ENCODE assay signal across 8 cellular contexts in the genomic region with DNA sequence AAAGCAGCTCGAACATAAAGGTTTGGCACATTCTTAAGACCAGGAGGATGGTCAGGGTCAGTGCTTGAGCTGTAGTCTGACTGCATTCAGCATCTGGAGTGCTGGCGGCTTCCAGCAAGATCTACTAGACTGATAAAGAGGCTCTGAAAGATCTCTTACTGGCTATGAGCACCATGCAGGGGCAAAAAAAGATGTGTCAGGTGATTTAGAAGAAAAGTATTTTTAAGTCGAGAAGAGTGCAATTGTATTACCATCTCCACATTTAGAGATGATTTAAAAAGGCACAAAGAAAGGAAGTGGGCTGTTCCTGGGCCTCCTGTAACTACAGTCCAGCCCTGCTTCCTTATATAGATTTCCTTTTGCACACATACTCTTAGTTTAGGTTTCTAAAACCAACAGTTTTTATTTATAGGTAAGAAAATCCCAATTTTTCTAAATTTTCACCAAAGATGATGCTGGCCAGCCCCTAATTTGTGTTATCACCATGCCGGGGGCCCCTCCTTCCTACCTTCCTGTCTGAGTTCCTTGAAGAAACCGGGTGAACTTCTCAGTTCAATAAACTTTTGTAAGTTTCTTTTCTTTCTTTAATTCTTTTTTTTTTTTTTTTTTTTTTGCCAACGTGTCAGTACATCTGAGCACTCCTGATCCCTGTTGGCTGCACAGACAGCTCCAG.
DNase-seq lines count a peak whose midpoint lies in the region; ATAC-seq and TF ChIP-seq lines count a peak whose summit lies in the region.

No MANE protein-coding gene starts in this region.

- H3K36me3 Mint-ChIP-seq in nephron (ENCODE audit: low read depth) = no peaks in the 10 kb centered on the region

- no peaks in the 10 kb centered on the region for H3K9me3 ChIP-seq in colonic mucosa

- intact Hi-C loops in colonic mucosa (cut with DNase I) = loop anchor here (5.0 kb wide), 1 partner anchor 68 kb away; a partner anchor contains a TSS

- H3K9ac ChIP-seq in colonic mucosa (ENCODE audit: low read depth in 2 of 2, low read length in 2 of 2) = peak overlapping the region in 1 of 2 donors; percentile 76

- no peak for ATAC-seq in HG03520 (IDR thresholded peaks at IDR 0.05; ENCODE audit: unreplicated experiment)

- H3K27ac Mint-ChIP-seq in nephron = peak overlapping the region; percentile 97 to 100 (median 99)

- H3K36me3 ChIP-seq in colonic mucosa = no peaks in the 10 kb centered on the region

- no peaks in the 10 kb centered on the region for H3K9me3 Mint-ChIP-seq in nephron

- peak; percentile 71 for DNase-seq in GM03348 (ENCODE audit: low spot score)
- DNase-seq in NCI-H69 (lab: John Stamatoyannopoulos, UW) = peak; percentile 48
- peak; percentile 38 for DNase-seq in colonic mucosa
- DNase-seq in effector CD8-positive, alpha-beta T cell (lab: John Stamatoyannopoulos, UW) = no peak
- DNase-seq in activated CD4-positive, CD25-positive, alpha-beta regulatory T cell treated with anti-CD3 and anti-CD28 coated beads, Interleukin-2, amount 50 U/mL, for 72 hours = no peak
- no peak for DNase-seq in ACHN

- H3K4me1 ChIP-seq in colonic mucosa = peaks cover 15% of the 10 kb centered on the region

- no peaks in the 10 kb centered on the region for H3K27me3 ChIP-seq in colonic mucosa

- H3K27ac ChIP-seq in colonic mucosa = peak overlapping the region; percentile 72

- peak overlapping the region in 2 of 3 experiments; percentile 49 to 58 for H3K4me3 Mint-ChIP-seq in nephron

- no peak overlapping the region for H3K4me3 ChIP-seq in colonic mucosa

- H3K4me1 Mint-ChIP-seq in nephron = peaks cover 71% of the 10 kb centered on the region

- in situ Hi-C loops in ACHN (cut with HindIII; ENCODE audit: low pct_ligation_motif_present, low pct_unique_long_range_greater_than_20kb, low sequenced_read_pairs) = no loop called here

- H3K27me3 Mint-ChIP-seq in nephron (ENCODE audit: low read depth) = no peaks in the 10 kb centered on the region

- TF ChIP-seq CTCF in colonic mucosa (IDR thresholded peaks at IDR 0.05) = no peak
- no peak for TF ChIP-seq CTCF in nephron (IDR thresholded peaks at IDR 0.05; ENCODE audit: unreplicated experiment in 3 of 3)

Comparison
In these comparisons a context has a peak if more than half of its experiments do, and no peak if none do; other contexts are left out.
1. DNase-seq: peak in GM03348 (single experiment), NCI-H69 (single experiment) and colonic mucosa (single experiment); none in effector CD8-positive, alpha-beta T cell (single experiment), activated CD4-positive, CD25-positive, alpha-beta regulatory T cell treated with anti-CD3 and anti-CD28 coated beads, Interleukin-2, amount 50 U/mL, for 72 hours (single experiment) and ACHN (single experiment).